In the genomic region with DNA sequence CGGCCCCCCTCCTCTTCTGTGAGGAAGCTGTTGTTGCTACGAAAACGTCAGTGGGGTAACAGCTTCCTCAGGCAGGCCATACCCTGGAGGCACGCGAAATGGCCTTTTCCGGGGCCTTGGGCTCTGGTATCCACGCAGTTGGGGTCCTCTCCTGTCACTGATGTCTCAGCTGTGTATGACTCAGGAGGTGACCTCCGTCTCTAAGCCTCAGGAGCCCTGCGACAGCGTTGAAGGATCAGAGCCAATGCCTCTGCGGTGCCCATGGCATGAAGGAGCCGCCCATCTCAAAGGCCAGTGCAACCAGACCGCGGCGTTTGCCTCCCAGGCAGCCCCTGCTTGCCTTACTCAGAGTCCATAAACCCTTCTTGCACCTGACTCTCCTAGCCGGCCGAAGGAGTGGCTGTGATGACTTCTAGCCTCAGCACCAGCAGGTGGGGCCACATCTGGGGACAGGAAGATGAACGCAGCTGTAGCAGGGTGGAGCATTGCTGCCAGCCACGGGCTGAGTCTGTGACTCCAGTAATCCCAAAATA, we compare ENCODE assay signal across 8 cellular contexts. TPM values are rescaled to one million over a fixed set of nuclear protein-coding genes. Genes with fewer than 3 reads are reported as not detected.
DNase-seq lines count a peak whose midpoint lies in the region; ATAC-seq and TF ChIP-seq lines count a peak whose summit lies in the region.

No MANE protein-coding gene starts in this region.

- H3K27me3 ChIP-seq in iPS-20b (ENCODE audit: insufficient read depth, low read length), result no peaks in the 10 kb centered on the region; the same call in 1 of the 2 replicates
- no peaks in the 10 kb centered on the region for H3K27me3 ChIP-seq in testis

- H3K36me3 ChIP-seq in iPS-20b (ENCODE audit: insufficient read depth, low read depth, low read length) (no peaks in the 10 kb centered on the region), testis (ENCODE audit: low read depth, missing control alignments) (no peaks in the 10 kb centered on the region)

- peak overlapping the region; percentile 88 for H3K27ac Mint-ChIP-seq in activated CD4-positive, alpha-beta memory T cell treated with anti-CD3 and anti-CD28 coated beads for 36 hours

- H3K4me3 Mint-ChIP-seq in activated CD4-positive, alpha-beta memory T cell treated with anti-CD3 and anti-CD28 coated beads for 36 hours, result peak overlapping the region; percentile 78

- CTCF ChIA-PET in activated CD4-positive, alpha-beta memory T cell treated with anti-CD3 and anti-CD28 coated beads for 36 hours (lab: Charles Lee), result interaction anchor here (0.7 to 2.7 kb wide), 13 partner anchors 9 to 652 kb away, joined by 3 to 14 read pairs (median 4); partner anchors contain the start of genes PDLIM7, PRELID1 and RAB24

- no peaks in the 10 kb centered on the region for H3K9me3 ChIP-seq in iPS-20b (ENCODE audit: insufficient read depth, low read depth, low read length)
- H3K9me3 ChIP-seq in testis, result no peaks in the 10 kb centered on the region

- no peak for TF ChIP-seq CTCF in testis (IDR thresholded peaks at IDR 0.05)

- intact Hi-C loops in activated CD4-positive, alpha-beta memory T cell treated with anti-CD3 and anti-CD28 coated beads for 36 hours (cut with micrococcal nuclease), result loop anchor here (1.0 to 5.0 kb wide), 8 partner anchors 9 to 205 kb away; partner anchors contain the start of genes DDX41, GRK6, LMAN2 and PDLIM7
- intact Hi-C loops in testis (cut with DNase I; ENCODE audit: low total_unique reads), result no loop called here

- no peak for TF ChIP-seq POLR2A in testis (IDR thresholded peaks at IDR 0.05)

- ATAC-seq in GM21576 (IDR thresholded peaks at IDR 0.05; ENCODE audit: unreplicated experiment), result peak; percentile 30

- no peak overlapping the region for H3K27ac ChIP-seq in iPS-20b (ENCODE audit: low read length)
- H3K27ac ChIP-seq in testis, result no peak overlapping the region

- H3K4me1 ChIP-seq in iPS-20b (ENCODE audit: insufficient read depth, low read length) (peaks cover 9% of the 10 kb centered on the region; the same call in 1 of the 2 replicates), testis (peaks cover 28% of the 10 kb centered on the region)

- peaks cover 6% of the 10 kb centered on the region for H3K36me3 Mint-ChIP-seq in activated CD4-positive, alpha-beta memory T cell treated with anti-CD3 and anti-CD28 coated beads for 36 hours

- H3K9ac ChIP-seq in iPS-20b (ENCODE audit: low read depth, low read length), result peak overlapping the region; percentile 76; the same call in 1 of the 2 replicates

- H3K4me3 ChIP-seq in iPS-20b (ENCODE audit: low read length) (peak overlapping the region; percentile 76), testis (peak overlapping the region; percentile 7 to 59)

- no peaks in the 10 kb centered on the region for H3K9me3 Mint-ChIP-seq in activated CD4-positive, alpha-beta memory T cell treated with anti-CD3 and anti-CD28 coated beads for 36 hours

- H3K27me3 Mint-ChIP-seq in activated CD4-positive, alpha-beta memory T cell treated with anti-CD3 and anti-CD28 coated beads for 36 hours, result peaks cover 1% of the 10 kb centered on the region

- DNase-seq in activated effector memory CD4-positive, alpha-beta T cell treated with anti-CD3 and anti-CD28 coated beads, Interleukin-2, amount 50 U/mL, for 16 hours, result peak; percentile 76
- DNase-seq in activated effector memory CD4-positive, alpha-beta T cell treated with Interleukin-2 at 50 U/mL for 16 hours, result no peak
- DNase-seq in HuH-7.5 (ENCODE audit: low spot score) (peak; percentile 51), testis (no peak), NCI-H2029 (lab: John Stamatoyannopoulos, UW) (no peak)
- DNase-seq in activated CD4-positive, alpha-beta memory T cell treated with anti-CD3 and anti-CD28 coated beads for 36 hours, result peak; percentile 79

- POLR2A ChIA-PET in activated CD4-positive, alpha-beta memory T cell treated with anti-CD3 and anti-CD28 coated beads for 36 hours (lab: Charles Lee), result interaction anchor here (0.6 to 1.8 kb wide), 6 partner anchors 10 to 135 kb away, joined by 3 to 7 read pairs (median 4); partner anchors contain the start of genes LMAN2, PRELID1 and RAB24

- WGBS in testis, 2 donors, result 12 to 16% methylated on average over 4 to 19 of the region's 19 CpGs

- peaks cover 20% of the 10 kb centered on the region for H3K4me1 Mint-ChIP-seq in activated CD4-positive, alpha-beta memory T cell treated with anti-CD3 and anti-CD28 coated beads for 36 hours (ENCODE audit: low read depth)

RNA-seq across cellular contexts. Expression of gene MXD3, which starts 1.0 kb away (rescaled TPM):
- total RNA-seq in activated CD4-positive, alpha-beta memory T cell treated with anti-CD3 and anti-CD28 coated beads for 36 hours, result 10 to 100 TPM; 31.2 to 33.4 TPM
- total RNA-seq in testis, result 10 to 100 TPM; 12.5 to 12.9 TPM
- polyA plus RNA-seq in testis (ENCODE audit: insufficient read depth, low read depth, low replicate concordance), result 7.7 TPM

RNA-seq across cellular contexts. Expression of gene PRELID1, which starts 9.1 kb away (rescaled TPM):
- total RNA-seq in activated CD4-positive, alpha-beta memory T cell treated with anti-CD3 and anti-CD28 coated beads for 36 hours, result 100 to 1,000 TPM; 247 to 248 TPM
- total RNA-seq in testis, result 10 to 100 TPM; 65.7 to 83.4 TPM
- 78.3 TPM for polyA plus RNA-seq in testis (ENCODE audit: insufficient read depth, low read depth, low replicate concordance)

RNA-seq across cellular contexts. Expression of gene RAB24, which starts 9.2 kb away (rescaled TPM):
- total RNA-seq in activated CD4-positive, alpha-beta memory T cell treated with anti-CD3 and anti-CD28 coated beads for 36 hours, result 10 to 100 TPM; 21.7 to 22.1 TPM
- 10 to 100 TPM; 25.5 to 29.4 TPM for total RNA-seq in testis
- 19.2 TPM for polyA plus RNA-seq in testis (ENCODE audit: insufficient read depth, low read depth, low replicate concordance)

RNA-seq across cellular contexts. Expression of gene LMAN2, which starts 38.8 kb away (rescaled TPM):
- total RNA-seq in activated CD4-positive, alpha-beta memory T cell treated with anti-CD3 and anti-CD28 coated beads for 36 hours, result 100 to 1,000 TPM in 1 of 2 experiments, 10 to 100 TPM in 1; 98.3 to 104 TPM
- total RNA-seq in testis, result 100 to 1,000 TPM; 355 TPM
- 254 TPM for polyA plus RNA-seq in testis (ENCODE audit: insufficient read depth, low read depth, low replicate concordance)

RNA-seq across cellular contexts. Expression of gene RGS14, which starts 45.0 kb away (rescaled TPM):
- 10 to 100 TPM; 43.9 to 47.2 TPM for total RNA-seq in activated CD4-positive, alpha-beta memory T cell treated with anti-CD3 and anti-CD28 coated beads for 36 hours
- 10 to 100 TPM; 39.2 to 40.5 TPM for total RNA-seq in testis
- 25.3 TPM for polyA plus RNA-seq in testis (ENCODE audit: insufficient read depth, low read depth, low replicate concordance)

Comparison
In these comparisons a context has a peak if more than half of its experiments do, and no peak if none do; other contexts are left out.
1. DNase-seq: peak in activated effector memory CD4-positive, alpha-beta T cell treated with anti-CD3 and anti-CD28 coated beads, Interleukin-2, amount 50 U/mL, for 16 hours (single experiment), HuH-7.5 (single experiment) and activated CD4-positive, alpha-beta memory T cell treated with anti-CD3 and anti-CD28 coated beads for 36 hours (single experiment); none in activated effector memory CD4-positive, alpha-beta T cell treated with Interleukin-2 at 50 U/mL for 16 hours (single experiment), testis (single experiment) and NCI-H2029 (single experiment).